Comparison of ENCODE assay signal across 8 cellular contexts in the genomic region with DNA sequence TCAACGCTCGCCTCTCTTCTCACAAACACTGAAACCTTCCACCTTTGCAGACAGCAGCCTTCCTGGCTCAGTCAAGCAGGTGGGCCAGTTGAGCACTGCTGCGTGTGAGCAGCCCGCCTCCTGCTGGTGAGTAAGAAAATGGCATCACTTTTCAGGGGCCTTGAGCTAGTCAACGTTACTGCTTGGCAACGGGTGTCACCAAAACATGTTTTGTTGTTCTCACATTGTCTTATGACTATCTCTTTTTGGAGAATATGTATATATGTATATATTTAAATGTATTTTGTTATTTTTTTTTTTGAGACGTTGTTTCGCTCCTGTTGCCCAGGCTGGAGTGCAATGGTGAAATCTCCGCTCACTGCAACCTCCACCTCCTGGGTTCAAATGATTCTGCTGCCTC.
DNase-seq lines count a peak whose midpoint lies in the region; ATAC-seq and TF ChIP-seq lines count a peak whose summit lies in the region.

No MANE protein-coding gene starts in this region.

- no peak overlapping the region for H3K4me3 Mint-ChIP-seq in endothelial cell (ENCODE audit: unreplicated experiment)
- no peak overlapping the region for H3K4me3 Mint-ChIP-seq in naive thymus-derived CD8-positive, alpha-beta T cell

- H3K36me3 Mint-ChIP-seq in endothelial cell (ENCODE audit: low read depth, unreplicated experiment) = no peaks in the 10 kb centered on the region
- no peaks in the 10 kb centered on the region for H3K36me3 Mint-ChIP-seq in naive thymus-derived CD8-positive, alpha-beta T cell

- TF ChIP-seq CTCF in endothelial cell (IDR thresholded peaks at IDR 0.05; ENCODE audit: unreplicated experiment) = peak; percentile 97

- DNase-seq in COR-L47 (lab: John Stamatoyannopoulos, UW) = peak; percentile 6
- DNase-seq in NCI-H82 (lab: John Stamatoyannopoulos, UW) = peak; percentile 78
- DNase-seq in activated CD8-positive, alpha-beta memory T cell treated with anti-CD3 and anti-CD28 coated beads for 48 hours (ENCODE audit: low read depth in 2 of 3, low spot score in 2 of 3) = peak in 2 of 3 experiments; percentile 21 to 28
- peak; percentile 77 for DNase-seq in endothelial cell (ENCODE audit: low spot score)
- peak; percentile 47 to 79 (median 63) for DNase-seq in naive thymus-derived CD8-positive, alpha-beta T cell
- DNase-seq in stimulated activated naive CD4-positive, alpha-beta T cell treated with Interleukin-2 at 50 U/mL for 16 hours (lab: John Stamatoyannopoulos, UW) = peak; percentile 45

- ATAC-seq in GM19372 (IDR thresholded peaks at IDR 0.05; ENCODE audit: low read depth, unreplicated experiment) = peak; percentile 95
- peak; percentile 87 for ATAC-seq in HG03457 (IDR thresholded peaks at IDR 0.05; ENCODE audit: unreplicated experiment)
- peak; percentile 87 for ATAC-seq in naive thymus-derived CD8-positive, alpha-beta T cell

- no peaks in the 10 kb centered on the region for H3K4me1 Mint-ChIP-seq in endothelial cell (ENCODE audit: unreplicated experiment)
- H3K4me1 Mint-ChIP-seq in naive thymus-derived CD8-positive, alpha-beta T cell = peaks cover 0 to 1% (median 0%) of the 10 kb centered on the region in 4 donors

- POLR2A ChIA-PET in naive thymus-derived CD8-positive, alpha-beta T cell (lab: Charles Lee) = interaction anchor here (1.0 kb wide), 1 partner anchor 261 kb away, joined by 3 read pairs; no protein-coding TSS in a partner anchor

- H3K27ac Mint-ChIP-seq in endothelial cell (ENCODE audit: unreplicated experiment) = no peak overlapping the region
- H3K27ac Mint-ChIP-seq in naive thymus-derived CD8-positive, alpha-beta T cell = peak overlapping the region in 2 of 10 donors; percentile 7 to 41

- H3K27me3 Mint-ChIP-seq in endothelial cell (ENCODE audit: unreplicated experiment) = no peaks in the 10 kb centered on the region
- H3K27me3 Mint-ChIP-seq in naive thymus-derived CD8-positive, alpha-beta T cell = no peaks in the 10 kb centered on the region

- no peaks in the 10 kb centered on the region for H3K9me3 Mint-ChIP-seq in endothelial cell (ENCODE audit: unreplicated experiment)
- H3K9me3 Mint-ChIP-seq in naive thymus-derived CD8-positive, alpha-beta T cell = no peaks in the 10 kb centered on the region

Comparison
In these comparisons a context has a peak if more than half of its experiments do, and no peak if none do; other contexts are left out.
1. Peak in every context shown above with its lines: DNase-seq and ATAC-seq.
2. DNase-seq: peak in every context shown above with its lines; median percentile 78 in NCI-H82; 77 in endothelial cell; 63 in naive thymus-derived CD8-positive, alpha-beta T cell; 45 in stimulated activated naive CD4-positive, alpha-beta T cell treated with Interleukin-2 at 50 U/mL for 16 hours; 24 in activated CD8-positive, alpha-beta memory T cell treated with anti-CD3 and anti-CD28 coated beads for 48 hours; 6 in COR-L47.